Comparison of ENCODE assay signal across 1 cellular context in the genomic region with DNA sequence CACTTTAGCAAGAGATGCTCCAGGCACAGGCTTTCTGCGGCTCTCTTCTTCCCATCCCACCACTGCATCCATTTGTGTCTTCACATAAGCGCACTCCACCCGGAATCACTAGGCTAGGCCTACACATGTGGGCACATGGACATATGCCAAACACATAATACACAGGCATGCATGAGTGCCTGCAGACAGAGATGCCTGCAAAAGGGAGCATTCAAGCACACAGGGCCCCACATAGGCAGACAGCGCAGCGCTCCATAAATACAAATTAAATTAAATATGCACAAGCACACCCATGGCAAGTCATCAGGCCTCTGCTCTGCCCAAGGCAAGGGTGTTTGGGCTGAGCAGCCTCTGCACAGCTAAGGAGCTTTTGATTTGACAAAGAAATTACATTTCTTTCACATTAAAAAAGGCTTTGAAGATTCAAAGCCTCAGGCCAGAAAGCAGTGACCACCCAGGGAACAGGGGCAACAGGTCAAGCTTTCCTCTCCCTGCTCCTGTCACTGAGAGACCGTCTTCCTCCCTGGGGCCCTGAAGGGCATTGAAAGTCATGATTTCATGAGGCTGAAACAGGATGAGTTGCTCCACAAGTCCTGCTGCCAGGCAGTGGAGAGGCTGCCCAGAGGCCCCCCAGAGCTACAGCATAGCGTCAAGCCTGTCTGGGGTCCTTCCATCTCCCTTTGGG.
TF ChIP-seq lines count a peak whose summit lies in the region.

No MANE protein-coding gene starts in this region.

TF ChIP-seq in SK-N-SH, 30 proteins besides CTCF, POLR2A, EP300 and RAD21 (continued from another document):
- TF ChIP-seq, protein P1, sequence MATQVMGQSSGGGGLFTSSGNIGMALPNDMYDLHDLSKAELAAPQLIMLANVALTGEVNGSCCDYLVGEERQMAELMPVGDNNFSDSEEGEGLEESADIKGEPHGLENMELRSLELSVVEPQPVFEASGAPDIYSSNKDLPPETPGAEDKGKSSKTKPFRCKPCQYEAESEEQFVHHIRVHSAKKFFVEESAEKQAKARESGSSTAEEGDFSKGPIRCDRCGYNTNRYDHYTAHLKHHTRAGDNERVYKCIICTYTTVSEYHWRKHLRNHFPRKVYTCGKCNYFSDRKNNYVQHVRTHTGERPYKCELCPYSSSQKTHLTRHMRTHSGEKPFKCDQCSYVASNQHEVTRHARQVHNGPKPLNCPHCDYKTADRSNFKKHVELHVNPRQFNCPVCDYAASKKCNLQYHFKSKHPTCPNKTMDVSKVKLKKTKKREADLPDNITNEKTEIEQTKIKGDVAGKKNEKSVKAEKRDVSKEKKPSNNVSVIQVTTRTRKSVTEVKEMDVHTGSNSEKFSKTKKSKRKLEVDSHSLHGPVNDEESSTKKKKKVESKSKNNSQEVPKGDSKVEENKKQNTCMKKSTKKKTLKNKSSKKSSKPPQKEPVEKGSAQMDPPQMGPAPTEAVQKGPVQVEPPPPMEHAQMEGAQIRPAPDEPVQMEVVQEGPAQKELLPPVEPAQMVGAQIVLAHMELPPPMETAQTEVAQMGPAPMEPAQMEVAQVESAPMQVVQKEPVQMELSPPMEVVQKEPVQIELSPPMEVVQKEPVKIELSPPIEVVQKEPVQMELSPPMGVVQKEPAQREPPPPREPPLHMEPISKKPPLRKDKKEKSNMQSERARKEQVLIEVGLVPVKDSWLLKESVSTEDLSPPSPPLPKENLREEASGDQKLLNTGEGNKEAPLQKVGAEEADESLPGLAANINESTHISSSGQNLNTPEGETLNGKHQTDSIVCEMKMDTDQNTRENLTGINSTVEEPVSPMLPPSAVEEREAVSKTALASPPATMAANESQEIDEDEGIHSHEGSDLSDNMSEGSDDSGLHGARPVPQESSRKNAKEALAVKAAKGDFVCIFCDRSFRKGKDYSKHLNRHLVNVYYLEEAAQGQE (IDR thresholded peaks at IDR 0.05; ENCODE audit: low read depth, low read length), result no peak
- TF ChIP-seq YY1 (IDR thresholded peaks at IDR 0.05; ENCODE audit: low read depth) (no peak), CHD2 (IDR thresholded peaks at IDR 0.05; ENCODE audit: low read length, partially characterized antibody) (peak; percentile 91), SIN3A (IDR thresholded peaks at IDR 0.05; ENCODE audit: borderline replicate concordance, low read depth, low read length) (no peak), ELF1 (IDR thresholded peaks at IDR 0.05) (no peak), RCOR1 (IDR thresholded peaks at IDR 0.05; ENCODE audit: low read length) (peak; percentile 99), MXI1 (IDR thresholded peaks at IDR 0.05; ENCODE audit: low read depth, low read length) (peak; percentile 95), JUND (IDR thresholded peaks at IDR 0.05) (no peak), NFIC (IDR thresholded peaks at IDR 0.05; ENCODE audit: borderline replicate concordance) (no peak), FOXJ3 (CRISPR knock-in tag; IDR thresholded peaks at IDR 0.05) (peak; percentile 81), TCF12 (IDR thresholded peaks at IDR 0.05) (peak; percentile 10; the same call in 1 of the 2 replicates), POLR2AphosphoS5 (IDR thresholded peaks at IDR 0.05; ENCODE audit: low read depth, low read length) (peak; percentile 11; the same call in 1 of the 2 replicates)
- TF ChIP-seq, protein P2, sequence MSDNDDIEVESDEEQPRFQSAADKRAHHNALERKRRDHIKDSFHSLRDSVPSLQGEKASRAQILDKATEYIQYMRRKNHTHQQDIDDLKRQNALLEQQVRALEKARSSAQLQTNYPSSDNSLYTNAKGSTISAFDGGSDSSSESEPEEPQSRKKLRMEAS (IDR thresholded peaks at IDR 0.05; ENCODE audit: low read depth), result no peak
- TF ChIP-seq, protein P3, sequence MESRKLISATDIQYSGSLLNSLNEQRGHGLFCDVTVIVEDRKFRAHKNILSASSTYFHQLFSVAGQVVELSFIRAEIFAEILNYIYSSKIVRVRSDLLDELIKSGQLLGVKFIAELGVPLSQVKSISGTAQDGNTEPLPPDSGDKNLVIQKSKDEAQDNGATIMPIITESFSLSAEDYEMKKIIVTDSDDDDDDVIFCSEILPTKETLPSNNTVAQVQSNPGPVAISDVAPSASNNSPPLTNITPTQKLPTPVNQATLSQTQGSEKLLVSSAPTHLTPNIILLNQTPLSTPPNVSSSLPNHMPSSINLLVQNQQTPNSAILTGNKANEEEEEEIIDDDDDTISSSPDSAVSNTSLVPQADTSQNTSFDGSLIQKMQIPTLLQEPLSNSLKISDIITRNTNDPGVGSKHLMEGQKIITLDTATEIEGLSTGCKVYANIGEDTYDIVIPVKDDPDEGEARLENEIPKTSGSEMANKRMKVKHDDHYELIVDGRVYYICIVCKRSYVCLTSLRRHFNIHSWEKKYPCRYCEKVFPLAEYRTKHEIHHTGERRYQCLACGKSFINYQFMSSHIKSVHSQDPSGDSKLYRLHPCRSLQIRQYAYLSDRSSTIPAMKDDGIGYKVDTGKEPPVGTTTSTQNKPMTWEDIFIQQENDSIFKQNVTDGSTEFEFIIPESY (IDR thresholded peaks at IDR 0.05; ENCODE audit: borderline replicate concordance, low read depth), result no peak
- TF ChIP-seq, protein P4, sequence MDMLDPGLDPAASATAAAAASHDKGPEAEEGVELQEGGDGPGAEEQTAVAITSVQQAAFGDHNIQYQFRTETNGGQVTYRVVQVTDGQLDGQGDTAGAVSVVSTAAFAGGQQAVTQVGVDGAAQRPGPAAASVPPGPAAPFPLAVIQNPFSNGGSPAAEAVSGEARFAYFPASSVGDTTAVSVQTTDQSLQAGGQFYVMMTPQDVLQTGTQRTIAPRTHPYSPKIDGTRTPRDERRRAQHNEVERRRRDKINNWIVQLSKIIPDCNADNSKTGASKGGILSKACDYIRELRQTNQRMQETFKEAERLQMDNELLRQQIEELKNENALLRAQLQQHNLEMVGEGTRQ (IDR thresholded peaks at IDR 0.05; ENCODE audit: borderline replicate concordance, low read depth, low read length), result no peak
- TF ChIP-seq, protein P5, sequence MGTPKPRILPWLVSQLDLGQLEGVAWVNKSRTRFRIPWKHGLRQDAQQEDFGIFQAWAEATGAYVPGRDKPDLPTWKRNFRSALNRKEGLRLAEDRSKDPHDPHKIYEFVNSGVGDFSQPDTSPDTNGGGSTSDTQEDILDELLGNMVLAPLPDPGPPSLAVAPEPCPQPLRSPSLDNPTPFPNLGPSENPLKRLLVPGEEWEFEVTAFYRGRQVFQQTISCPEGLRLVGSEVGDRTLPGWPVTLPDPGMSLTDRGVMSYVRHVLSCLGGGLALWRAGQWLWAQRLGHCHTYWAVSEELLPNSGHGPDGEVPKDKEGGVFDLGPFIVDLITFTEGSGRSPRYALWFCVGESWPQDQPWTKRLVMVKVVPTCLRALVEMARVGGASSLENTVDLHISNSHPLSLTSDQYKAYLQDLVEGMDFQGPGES (IDR thresholded peaks at IDR 0.05; ENCODE audit: low read depth, low read length), result no peak
